In genomic region chr1:11068556-11069232, GRCh38 we compare ENCODE assay signal across 22 cellular contexts. TPM values are rescaled to one million over a fixed set of nuclear protein-coding genes. Genes with fewer than 3 reads are reported as not detected.
DNase-seq lines count a peak whose midpoint lies in the region; TF ChIP-seq lines count a peak whose summit lies in the region.
"Had no signal": no experiment of that assay in that cellular context is flagged by ENCODE, and none has a peak within 500 bp of the region (broad histone marks: within the 10 kb centered on the region; RNA-seq: fewer than 3 reads in every experiment).

No MANE protein-coding gene starts in this region.

- H2BK15ac ChIP-seq in neuronal stem cell (ENCODE audit: low read length) (no peak overlapping the region), H9 (ENCODE audit: low read depth, low read length) (no peak overlapping the region)

- H2BK5ac ChIP-seq in neuronal stem cell (ENCODE audit: low read length) (no peak overlapping the region), H9 (ENCODE audit: insufficient read length, low read length) (no peak overlapping the region)

- H3K79me2 ChIP-seq in H9 (ENCODE audit: insufficient read depth, low read length), result no peaks in the 10 kb centered on the region

- H3T11ph ChIP-seq in H9 (ENCODE audit: low read length), result no peak overlapping the region

- no peak for TF ChIP-seq CTCF in GM13976 (IDR thresholded peaks at IDR 0.05; ENCODE audit: borderline replicate concordance, control extremely low read depth, extremely low read depth, insufficient read depth, missing control alignments)
- no peak for TF ChIP-seq CTCF in VCaP (conservative IDR thresholded peaks at IDR 0.05)
- TF ChIP-seq CTCF in endothelial cell (IDR thresholded peaks at IDR 0.05; ENCODE audit: unreplicated experiment), result no peak
- no peak for TF ChIP-seq CTCF in H9 (conservative IDR thresholded peaks at IDR 0.05)

- H2BK20ac ChIP-seq in H9 (ENCODE audit: low read depth, low read length, poor library complexity, severe bottlenecking), result no peak overlapping the region

- no peaks in the 10 kb centered on the region for H3K23me2 ChIP-seq in H9 (ENCODE audit: insufficient read length, low read depth, low read length, poor library complexity, severe bottlenecking)

- WGBS in neuronal stem cell (ENCODE audit: extremely low coverage in 2 of 2, insufficient read length in 2 of 2, insufficient replicate concordance in 1 of 2), 2 donors, result no CpG with 5 or more reads among the region's 14 CpGs
- no CpG with 5 or more reads among the region's 14 CpGs for WGBS in H9 (ENCODE audit: extremely low coverage, insufficient read length, low lambda C conversion rate)

- peaks cover 55 to 91% of the 10 kb centered on the region in 2 donors for H3K36me3 ChIP-seq in neuronal stem cell (replicated peaks in 1 of 2; ENCODE audit: control insufficient read depth in 2 of 2, insufficient read depth in 2 of 2, low read length in 2 of 2)

- no peak overlapping the region for H2BK120ac ChIP-seq in neuronal stem cell (ENCODE audit: low read depth, low read length)
- H2BK120ac ChIP-seq in H9 (ENCODE audit: low read depth, low read length, poor library complexity, severe bottlenecking), result no peak overlapping the region

- H3K79me1 ChIP-seq in neuronal stem cell (ENCODE audit: low read depth, low read length), result no peaks in the 10 kb centered on the region
- H3K79me1 ChIP-seq in H9 (ENCODE audit: insufficient read depth, low read depth, low read length, poor library complexity, severe bottlenecking), result no peaks in the 10 kb centered on the region

- H3K27ac ChIP-seq in VCaP, result peak overlapping the region; percentile 24; the same call in 1 of the 2 replicates
- H3K27ac ChIP-seq in neuronal stem cell (replicated peaks; ENCODE audit: low read length), result no peak overlapping the region
- no peak overlapping the region for H3K27ac ChIP-seq in H9 (ENCODE audit: insufficient read length, low read depth, low read length)
- H3K27ac ChIP-seq: C4-2B had no signal

- H2BK12ac ChIP-seq in neuronal stem cell (ENCODE audit: low read length) (no peak overlapping the region), H9 (ENCODE audit: insufficient read length, low read depth, low read length) (no peak overlapping the region)

- H2AFZ ChIP-seq in neuronal stem cell (ENCODE audit: low read length) (no peak overlapping the region), H9 (ENCODE audit: low read length) (no peak overlapping the region)

- H3K4me3 ChIP-seq in neuronal stem cell (ENCODE audit: low read length in 2 of 2), result no peak overlapping the region
- H3K4me3 ChIP-seq: smooth muscle cell had no signal

- H3K4ac ChIP-seq in neuronal stem cell (ENCODE audit: low read length), result no peak overlapping the region
- H3K4ac ChIP-seq in H9 (ENCODE audit: low read depth, low read length), result no peak overlapping the region

- H2AK5ac ChIP-seq in neuronal stem cell (ENCODE audit: low read depth, low read length), result no peak overlapping the region
- no peak overlapping the region for H2AK5ac ChIP-seq in H9 (ENCODE audit: insufficient read length, low read length)

- intact Hi-C loops in posterior vena cava (cut with DNase I), result loop anchor here in 1 of 2 donors (1.0 kb wide), 1 partner anchor 68 kb away; no protein-coding TSS in a partner anchor

- H3K14ac ChIP-seq in neuronal stem cell (ENCODE audit: low read length) (no peak overlapping the region), H9 (ENCODE audit: insufficient read depth, low read length) (no peak overlapping the region)

- no peak overlapping the region for H3K18ac ChIP-seq in neuronal stem cell (ENCODE audit: low read length)
- H3K18ac ChIP-seq in H9 (ENCODE audit: insufficient read length, low read depth, low read length), result no peak overlapping the region

- H4K8ac ChIP-seq in neuronal stem cell (ENCODE audit: low read depth, low read length) (no peak overlapping the region), H9 (replicated peaks; ENCODE audit: insufficient read length, low read depth, low read length) (no peak overlapping the region)

- peaks cover 1% of the 10 kb centered on the region for H3K27me3 Mint-ChIP-seq in endothelial cell (ENCODE audit: unreplicated experiment)
- H3K27me3 Mint-ChIP-seq in H9 (ENCODE audit: low read depth), result no peaks in the 10 kb centered on the region
- H3K27me3 Mint-ChIP-seq: central memory CD8-positive, alpha-beta T cell had no signal

- no peaks in the 10 kb centered on the region for H3K4me1 Mint-ChIP-seq in endothelial cell (ENCODE audit: unreplicated experiment)
- peaks cover 2 to 5% of the 10 kb centered on the region in 2 experiments; a peak in 1 of 4 replicates for H3K4me1 Mint-ChIP-seq in H9
- H3K4me1 Mint-ChIP-seq: nephron had no signal

- H3K36me3 Mint-ChIP-seq in endothelial cell (ENCODE audit: low read depth, unreplicated experiment) (peaks cover 49% of the 10 kb centered on the region), H9 (ENCODE audit: insufficient read depth in 1 of 3, low read depth in 3 of 3) (peaks cover 51 to 88% (median 77%) of the 10 kb centered on the region in 3 experiments)

- no peak overlapping the region for H4K5ac ChIP-seq in H9 (ENCODE audit: insufficient read length, low read depth, low read length)

- H3K9me3 ChIP-seq in neuronal stem cell (replicated peaks in 1 of 2; ENCODE audit: control insufficient read depth in 2 of 2, insufficient read depth in 1 of 2, low read depth in 1 of 2, low read length in 2 of 2), result peaks cover 0 to 5% of the 10 kb centered on the region in 2 donors
- no peaks in the 10 kb centered on the region for H3K9me3 ChIP-seq in H9 (ENCODE audit: control insufficient read depth, low read depth, low read length)

- H3K56ac ChIP-seq in H9 (ENCODE audit: insufficient read length, low read depth, low read length), result no peak overlapping the region

- H3K4me1 ChIP-seq in neuronal stem cell (ENCODE audit: control insufficient read depth in 2 of 2, insufficient read depth in 1 of 2, low read depth in 1 of 2, low read length in 2 of 2) (no peaks in the 10 kb centered on the region), H9 (ENCODE audit: insufficient read depth, low read length) (no peaks in the 10 kb centered on the region)

- H3K27ac Mint-ChIP-seq in endothelial cell (ENCODE audit: unreplicated experiment) (no peak overlapping the region), H9 (no peak overlapping the region; a peak in 1 of 7 replicates)

- in situ Hi-C loops in GM13976 (cut with MboI; ENCODE audit: low sequenced_read_pairs, unreplicated experiment), result loop anchor here (25.0 kb wide), 1 partner anchor 569 kb away; no protein-coding TSS in a partner anchor

- H3K27me3 ChIP-seq in neuronal stem cell (ENCODE audit: control insufficient read depth in 3 of 3, insufficient read depth in 3 of 3, low read depth in 1 of 3, low read length in 3 of 3), result no peaks in the 10 kb centered on the region
- no peaks in the 10 kb centered on the region for H3K27me3 ChIP-seq in H9 (ENCODE audit: insufficient read depth, low read length)

- H3K9me3 Mint-ChIP-seq in endothelial cell (ENCODE audit: unreplicated experiment) (no peaks in the 10 kb centered on the region), H9 (no peaks in the 10 kb centered on the region)
- H3K9me3 Mint-ChIP-seq: central memory CD8-positive, alpha-beta T cell; nephron had no signal

- H3K9ac ChIP-seq in neuronal stem cell (ENCODE audit: low read depth, low read length, poor library complexity), result no peak overlapping the region
- H3K9ac ChIP-seq in H9 (ENCODE audit: extremely low read depth, insufficient read length, low read length), result no peak overlapping the region

- DNase-seq in GM13976 (ENCODE audit: low spot score), result peak; percentile 13
- no peak for DNase-seq in endothelial cell (ENCODE audit: low spot score)
- peak; percentile 59 for DNase-seq in posterior vena cava (ENCODE audit: low spot score)
- no peak for DNase-seq in neuronal stem cell (ENCODE audit: low spot score)
- DNase-seq in NCI-H510A (lab: John Stamatoyannopoulos, UW), result no peak
- DNase-seq in H9, result no peak
- no peak for DNase-seq in COLO829 (ENCODE audit: low spot score)
- DNase-seq: effector CD4-positive, alpha-beta T cell; kidney glomerular epithelial cell; mesendoderm; NCI-H1105 treated with DMSO at 0.1 percent for 48 hours; NCI-H526; stimulated activated CD4-positive, alpha-beta T cell treated with anti-CD3 and anti-CD28 coated beads, Interleukin-4, amount 100 ng/mL, for 1 hour had no signal

- H4K91ac ChIP-seq in neuronal stem cell (ENCODE audit: low read depth, low read length, poor library complexity) (no peak overlapping the region), H9 (ENCODE audit: insufficient read length, low read depth, low read length) (no peak overlapping the region)

- H3K4me2 ChIP-seq in neuronal stem cell (ENCODE audit: insufficient read depth, low read length, poor library complexity, severe bottlenecking) (no peak overlapping the region), H9 (ENCODE audit: insufficient read depth, insufficient read length, low read length) (no peak overlapping the region)
- H3K4me2 ChIP-seq: smooth muscle cell had no signal

- H3K4me3 Mint-ChIP-seq in endothelial cell (ENCODE audit: unreplicated experiment) (peak overlapping the region; percentile 57), H9 (no peak overlapping the region)
- H3K4me3 Mint-ChIP-seq: central memory CD8-positive, alpha-beta T cell; nephron had no signal

- H4K20me1 ChIP-seq in H9 (ENCODE audit: control insufficient read depth, insufficient read depth, insufficient read length), result no peaks in the 10 kb centered on the region

- H3K23ac ChIP-seq in neuronal stem cell (ENCODE audit: low read depth, low read length, poor library complexity) (no peak overlapping the region), H9 (ENCODE audit: insufficient read length, low read depth, low read length) (no peak overlapping the region)

RNA-seq across cellular contexts. Expression of gene SRM, which starts 8.9 kb away (rescaled TPM):
- total RNA-seq in endothelial cell (ENCODE audit: unreplicated experiment) (51.0 TPM), posterior vena cava (10 to 100 TPM; 74.2 to 76.6 TPM), H9 (2021) (196 and 212 TPM in 2 replicates)
- 135 TPM for polyA plus RNA-seq in neuronal stem cell (2013, experiment 1 of 2)
- 132 TPM for polyA plus RNA-seq in neuronal stem cell (2013, experiment 2 of 2)

RNA-seq across cellular contexts. Expression of gene MASP2, which starts 21.7 kb away (rescaled TPM):
- total RNA-seq in endothelial cell (ENCODE audit: unreplicated experiment) (not detected), posterior vena cava (not detected), H9 (2021) (0.46 and 0.57 TPM in 2 replicates)
- polyA plus RNA-seq in neuronal stem cell (2013, experiment 1 of 2), result 0.04 TPM
- 0.04 TPM for polyA plus RNA-seq in neuronal stem cell (2013, experiment 2 of 2)
- total RNA-seq: frontal cortex, G401, pulmonary artery endothelial cell, smooth muscle cell had no signal
- polyA plus RNA-seq: AG04450 had no signal

RNA-seq across cellular contexts. Expression of gene EXOSC10, which starts 31.0 kb away (rescaled TPM):
- total RNA-seq in endothelial cell (ENCODE audit: unreplicated experiment), result 80.6 TPM
- 10 to 100 TPM; 40.9 to 43.4 TPM for total RNA-seq in posterior vena cava
- polyA plus RNA-seq in neuronal stem cell (2013, experiment 1 of 2), result 55.5 TPM
- polyA plus RNA-seq in neuronal stem cell (2013, experiment 2 of 2), result 55.9 TPM
- 83.4 and 89.0 TPM in 2 replicates for total RNA-seq in H9 (2021)

RNA-seq across cellular contexts. Expression of gene TARDBP, which starts 56.2 kb away (rescaled TPM):
- total RNA-seq in endothelial cell (ENCODE audit: unreplicated experiment) (161 TPM), posterior vena cava (100 to 1,000 TPM; 124 to 130 TPM), H9 (2021) (207 and 209 TPM in 2 replicates)
- polyA plus RNA-seq in neuronal stem cell (2013, experiment 1 of 2), result 260 TPM
- polyA plus RNA-seq in neuronal stem cell (2013, experiment 2 of 2), result 261 TPM

Comparison
In these comparisons a context has a peak if more than half of its experiments do, and no peak if none do; other contexts are left out.
1. DNase-seq: peak in GM13976 (single experiment) and posterior vena cava (single experiment); none in endothelial cell (single experiment), neuronal stem cell (single experiment), NCI-H510A (single experiment), H9 (single experiment) and COLO829 (single experiment).